ENCODE assay signal across 14 cellular contexts in the genomic region with DNA sequence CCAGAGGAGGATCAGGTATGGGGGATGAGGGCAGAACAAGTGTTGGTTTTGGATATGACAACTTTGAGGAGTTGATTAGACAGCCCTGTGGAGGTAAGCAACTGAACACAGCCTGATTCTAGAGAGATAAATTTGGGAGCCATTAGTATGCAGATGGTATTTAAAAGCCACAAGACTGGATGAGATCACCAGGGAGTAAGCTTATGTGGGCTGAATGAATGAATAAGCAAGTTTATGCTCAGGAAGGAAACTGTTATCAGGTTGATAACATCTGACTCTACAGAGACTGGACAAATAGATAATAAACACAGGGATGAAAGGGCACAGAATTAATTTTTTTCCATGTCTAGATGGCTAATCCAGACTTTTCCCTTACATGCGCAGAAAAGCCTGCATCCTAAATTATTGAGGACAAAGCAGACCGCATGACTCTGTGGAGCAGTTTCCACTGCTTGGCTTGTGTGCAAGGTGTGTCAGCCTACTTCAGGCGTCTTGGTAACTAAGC.
DNase-seq lines count a peak whose midpoint lies in the region; ATAC-seq and TF ChIP-seq lines count a peak whose summit lies in the region.
"Had no signal": no experiment of that assay in that cellular context is flagged by ENCODE, and none has a peak within 500 bp of the region (broad histone marks: within the 10 kb centered on the region; RNA-seq: fewer than 3 reads in every experiment).

No MANE protein-coding gene starts in this region.

- H3K27me3 Mint-ChIP-seq in activated T-helper 1 cell treated with anti-CD3 and anti-CD28 coated beads, Interleukin-12 subunit alpha, Interleukin-12 subunit beta, Interleukin-2, Interleukin-4 antibody, amounts not matched to agents 30 ng/mL and 10 ng/mL and 1 ng/mL, durations not matched to agents 14 hours and 24 hours and 36 hours (ENCODE audit: insufficient read depth): no peaks in the 10 kb centered on the region

- CTCF ChIA-PET in HEK293 (lab: Yijun Ruan, JAX): interaction anchor here (0.6 kb wide), 1 partner anchor 135 kb away, joined by 3 read pairs; no protein-coding TSS in a partner anchor

- H3K27ac ChIP-seq in HEK293 (ENCODE audit: extremely low read depth, low read depth, low read length) (no peak overlapping the region), esophagus squamous epithelium (no peak overlapping the region)
- H3K27ac ChIP-seq: tibial nerve had no signal

- no peak for ATAC-seq in GM18867 (IDR thresholded peaks at IDR 0.05; ENCODE audit: unreplicated experiment)

- peak overlapping the region; percentile 24 for H3K27ac Mint-ChIP-seq in activated T-helper 1 cell treated with anti-CD3 and anti-CD28 coated beads, Interleukin-12 subunit alpha, Interleukin-12 subunit beta, Interleukin-2, Interleukin-4 antibody, amounts not matched to agents 30 ng/mL and 10 ng/mL and 1 ng/mL, durations not matched to agents 14 hours and 24 hours and 36 hours
- H3K27ac Mint-ChIP-seq: activated T-helper 2 cell treated with anti-CD3 and anti-CD28 coated beads, Interferon-gamma antibody, Interleukin-2, Interleukin-4, amounts not matched to agents 10 μg/mL and 5 μg/mL and 100 μg/mL, durations not matched to agents 14 hours and 24 hours and 36 hours; T-helper 1 cell treated with Interleukin-12 subunit alpha and Interleukin-12 subunit beta and Interleukin-4 antibody, amounts not matched to agents 30 μg/mL and 1 μg/mL, for 36 hours had no signal

- intact Hi-C loops in activated T-helper 1 cell treated with anti-CD3 and anti-CD28 coated beads, Interleukin-12 subunit alpha, Interleukin-12 subunit beta, Interleukin-2, Interleukin-4 antibody, amounts not matched to agents 30 ng/mL and 10 ng/mL and 1 ng/mL, durations not matched to agents 14 hours and 24 hours and 36 hours (cut with micrococcal nuclease): no loop called here
- intact Hi-C loops in posterior vena cava (cut with DNase I): no loop called here
- intact Hi-C loops in esophagus squamous epithelium (cut with DNase I): no loop called here

- H3K9me3 Mint-ChIP-seq in activated T-helper 1 cell treated with anti-CD3 and anti-CD28 coated beads, Interleukin-12 subunit alpha, Interleukin-12 subunit beta, Interleukin-2, Interleukin-4 antibody, amounts not matched to agents 30 ng/mL and 10 ng/mL and 1 ng/mL, durations not matched to agents 14 hours and 24 hours and 36 hours: no peaks in the 10 kb centered on the region
- H3K9me3 Mint-ChIP-seq: activated T-helper 2 cell treated with anti-CD3 and anti-CD28 coated beads, Interferon-gamma antibody, Interleukin-2, Interleukin-4, amounts not matched to agents 10 μg/mL and 5 μg/mL and 100 μg/mL, durations not matched to agents 14 hours and 24 hours and 36 hours; T-helper 1 cell treated with Interleukin-12 subunit alpha and Interleukin-12 subunit beta and Interleukin-4 antibody, amounts not matched to agents 30 μg/mL and 1 μg/mL, for 36 hours had no signal

- H3K36me3 Mint-ChIP-seq in activated T-helper 1 cell treated with anti-CD3 and anti-CD28 coated beads, Interleukin-12 subunit alpha, Interleukin-12 subunit beta, Interleukin-2, Interleukin-4 antibody, amounts not matched to agents 30 ng/mL and 10 ng/mL and 1 ng/mL, durations not matched to agents 14 hours and 24 hours and 36 hours (ENCODE audit: low read depth): peaks cover 29% of the 10 kb centered on the region

- H3K36me3 ChIP-seq in HEK293 (ENCODE audit: control insufficient read depth in 2 of 2, insufficient read depth in 1 of 2, low read length in 2 of 2): no peaks in the 10 kb centered on the region
- no peaks in the 10 kb centered on the region for H3K36me3 ChIP-seq in esophagus squamous epithelium
- H3K36me3 ChIP-seq: tibial nerve had no signal

- H3K4me1 Mint-ChIP-seq in activated T-helper 1 cell treated with anti-CD3 and anti-CD28 coated beads, Interleukin-12 subunit alpha, Interleukin-12 subunit beta, Interleukin-2, Interleukin-4 antibody, amounts not matched to agents 30 ng/mL and 10 ng/mL and 1 ng/mL, durations not matched to agents 14 hours and 24 hours and 36 hours (ENCODE audit: low read depth): peaks cover 18% of the 10 kb centered on the region

- no peak overlapping the region for H3K4me3 Mint-ChIP-seq in activated T-helper 1 cell treated with anti-CD3 and anti-CD28 coated beads, Interleukin-12 subunit alpha, Interleukin-12 subunit beta, Interleukin-2, Interleukin-4 antibody, amounts not matched to agents 30 ng/mL and 10 ng/mL and 1 ng/mL, durations not matched to agents 14 hours and 24 hours and 36 hours
- H3K4me3 Mint-ChIP-seq: T-helper 1 cell treated with Interleukin-12 subunit alpha and Interleukin-12 subunit beta and Interleukin-4 antibody, amounts not matched to agents 30 μg/mL and 1 μg/mL, for 36 hours had no signal

- H3K4me3 ChIP-seq in AG10803 (ENCODE audit: low read length): no peak overlapping the region
- no peak overlapping the region for H3K4me3 ChIP-seq in HEK293 (ENCODE audit: low read depth, low read length)
- no peak overlapping the region for H3K4me3 ChIP-seq in esophagus squamous epithelium
- H3K4me3 ChIP-seq: tibial nerve had no signal

- 63 to 80% methylated on average over 3 of the region's 3 CpGs for WGBS in esophagus squamous epithelium, 2 donors

- TF ChIP-seq POLR2A in esophagus squamous epithelium (IDR thresholded peaks at IDR 0.05): no peak

- TF ChIP-seq CTCF in AG10803 (conservative IDR thresholded peaks at IDR 0.05; ENCODE audit: low read length) (no peak), HEK293 (tag by site-specific recombination; IDR thresholded peaks at IDR 0.05) (no peak), esophagus squamous epithelium (IDR thresholded peaks at IDR 0.05) (no peak)

- H3K4me1 ChIP-seq in HEK293 (ENCODE audit: control insufficient read depth, insufficient read depth, low read length): no peaks in the 10 kb centered on the region
- H3K4me1 ChIP-seq in esophagus squamous epithelium: no peaks in the 10 kb centered on the region

- DNase-seq in AG10803 (ENCODE audit: low read depth) (peak; percentile 67), kidney tubule cell (ENCODE audit: low spot score) (peak; percentile 54), posterior vena cava (ENCODE audit: low spot score) (no peak), esophagus squamous epithelium (lab: John Stamatoyannopoulos, UW) (no peak), NCI-H187 treated with DMSO at 0.1 percent for 48 hours (lab: John Stamatoyannopoulos, UW) (no peak)
- no peak for DNase-seq in activated T-helper 1 cell treated with anti-CD3 and anti-CD28 coated beads, Interleukin-12 subunit alpha, Interleukin-12 subunit beta, Interleukin-2, Interleukin-4 antibody, amounts not matched to agents 30 ng/mL and 10 ng/mL and 1 ng/mL, durations not matched to agents 14 hours and 24 hours and 36 hours (ENCODE audit: low spot score)
- DNase-seq: Calu3; NCI-H774; stimulated activated CD4-positive, alpha-beta T cell treated with anti-CD3 and anti-CD28 coated beads, Interleukin-4, amount 100 ng/mL, for 4 hours had no signal

- POLR2A ChIA-PET in HEK293 (lab: Yijun Ruan, JAX): interaction anchor here (0.9 kb wide), 1 partner anchor 38 kb away, joined by 3 read pairs; no protein-coding TSS in a partner anchor

- H3K9me3 ChIP-seq in HEK293 (ENCODE audit: control insufficient read depth, insufficient read depth, low read depth, low read length) (no peaks in the 10 kb centered on the region), esophagus squamous epithelium (no peaks in the 10 kb centered on the region)
- H3K9me3 ChIP-seq: tibial nerve had no signal

- H3K27me3 ChIP-seq in esophagus squamous epithelium: no peaks in the 10 kb centered on the region
- H3K27me3 ChIP-seq: tibial nerve had no signal

TF ChIP-seq in HEK293, 187 proteins besides CTCF, POLR2A, EP300 and RAD21:
- TF ChIP-seq TRIM28 (IDR thresholded peaks at IDR 0.05; ENCODE audit: borderline replicate concordance, low read length) (0 out of 2 replicates have a peak, but pooled peaks have one; percentile 75), ZNF792 (tag by site-specific recombination; IDR thresholded peaks at IDR 0.05) (no peak), ZNF394 (tag by site-specific recombination; IDR thresholded peaks at IDR 0.05; ENCODE audit: borderline replicate concordance) (0 out of 2 replicates have a peak, but pooled peaks have one; percentile 14), SP7 (tag by site-specific recombination; IDR thresholded peaks at IDR 0.05) (0 out of 2 replicates have a peak, but pooled peaks have one; percentile 16), ZNF629 (tag by site-specific recombination; IDR thresholded peaks at IDR 0.05) (peak; percentile 47; the same call in 1 of the 2 replicates), ZNF558 (tag by site-specific recombination; IDR thresholded peaks at IDR 0.05) (no peak), ZXDB (tag by site-specific recombination; IDR thresholded peaks at IDR 0.05) (0 out of 2 replicates have a peak, but pooled peaks have one; percentile 16), ZNF174 (tag by site-specific recombination; IDR thresholded peaks at IDR 0.05) (no peak), HOXD13 (CRISPR knock-in tag; IDR thresholded peaks at IDR 0.05; ENCODE audit: borderline replicate concordance) (0 out of 2 replicates have a peak, but pooled peaks have one; percentile 15)
- TF ChIP-seq, protein P1, sequence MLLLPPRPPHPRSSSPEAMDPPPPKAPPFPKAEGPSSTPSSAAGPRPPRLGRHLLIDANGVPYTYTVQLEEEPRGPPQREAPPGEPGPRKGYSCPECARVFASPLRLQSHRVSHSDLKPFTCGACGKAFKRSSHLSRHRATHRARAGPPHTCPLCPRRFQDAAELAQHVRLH (tag by site-specific recombination; IDR thresholded peaks at IDR 0.05): no peak

Comparison
In these comparisons a context has a peak if more than half of its experiments do, and no peak if none do; other contexts are left out.
1. DNase-seq: peak in AG10803 (single experiment) and kidney tubule cell (single experiment); none in activated T-helper 1 cell treated with anti-CD3 and anti-CD28 coated beads, Interleukin-12 subunit alpha, Interleukin-12 subunit beta, Interleukin-2, Interleukin-4 antibody, amounts not matched to agents 30 ng/mL and 10 ng/mL and 1 ng/mL, durations not matched to agents 14 hours and 24 hours and 36 hours (single experiment), posterior vena cava (single experiment), esophagus squamous epithelium (single experiment) and NCI-H187 treated with DMSO at 0.1 percent for 48 hours (single experiment).